In genomic region chr10:45418859-45419672, GRCh38 we compare ENCODE assay signal across 8 cellular contexts. TPM values are rescaled to one million over a fixed set of nuclear protein-coding genes. Genes with fewer than 3 reads are reported as not detected.
DNase-seq lines count a peak whose midpoint lies in the region; ATAC-seq, FAIRE-seq and TF ChIP-seq lines count a peak whose summit lies in the region.

No MANE protein-coding gene starts in this region.

- 1% methylated on average over 60 of the region's 60 CpGs for WGBS in HUES64

- DNase-seq in COLO668 (lab: John Stamatoyannopoulos, UW; ENCODE audit: unreplicated experiment) (peak; percentile 65), erythroblast (lab: John Stamatoyannopoulos, UW) (peak; percentile 74 to 78), urothelium cell line (ENCODE audit: low spot score) (no peak)
- peak; percentile 59 for DNase-seq in activated CD8-positive, alpha-beta memory T cell treated with anti-CD3 and anti-CD28 coated beads, Interleukin-2, amount 50 U/mL, for 4 hours
- peak; percentile 70 for DNase-seq in stimulated activated naive CD8-positive, alpha-beta T cell treated with anti-CD3 and anti-CD28 coated beads, Interleukin-15, Interleukin-2, amounts not matched to agents 100 U/mL and 50 U/mL, for 24 hours

- H3K27me3 ChIP-seq in HUES64 (ENCODE audit: insufficient read depth, low read length) (peaks cover 9% of the 10 kb centered on the region), mucosa of rectum (ENCODE audit: control insufficient read depth in 2 of 2, insufficient read depth in 2 of 2, low read length in 2 of 2) (no peaks in the 10 kb centered on the region)

- H3K4me1 ChIP-seq in HUES64 (ENCODE audit: insufficient read depth, low read length) (peaks cover 11% of the 10 kb centered on the region), mucosa of rectum (ENCODE audit: control insufficient read depth in 2 of 2, insufficient read depth in 2 of 2, low read length in 2 of 2) (peaks cover 13 to 20% of the 10 kb centered on the region in 2 donors)

- no peaks in the 10 kb centered on the region for H3K36me3 ChIP-seq in HUES64 (ENCODE audit: insufficient read depth, low read length)
- H3K36me3 ChIP-seq in mucosa of rectum (ENCODE audit: control insufficient read depth in 2 of 2, insufficient read depth in 2 of 2, low read length in 2 of 2), result no peaks in the 10 kb centered on the region

- H3K4me3 ChIP-seq in HUES64 (ENCODE audit: low read length) (peak overlapping the region; percentile 68), mucosa of rectum (ENCODE audit: low read length in 2 of 2) (peak overlapping the region; percentile 63 to 70)

- H3K9me3 ChIP-seq in HUES64 (ENCODE audit: insufficient read depth, low read depth, low read length), result no peaks in the 10 kb centered on the region
- no peaks in the 10 kb centered on the region for H3K9me3 ChIP-seq in mucosa of rectum (ENCODE audit: control insufficient read depth in 2 of 2, low read length in 2 of 2)

- ATAC-seq in GM19463 (IDR thresholded peaks at IDR 0.05; ENCODE audit: unreplicated experiment), result peak; percentile 63
- peak; percentile 78 for ATAC-seq in stimulated activated naive CD8-positive, alpha-beta T cell treated with anti-CD3 and anti-CD28 coated beads, Interleukin-15, Interleukin-2, amounts not matched to agents 100 U/mL and 50 U/mL, for 24 hours

- no peak for FAIRE-seq in urothelium cell line (lab: Jason Lieb, UNC)

- H3K27ac ChIP-seq in HUES64 (ENCODE audit: low read depth, low read length), result peak overlapping the region; percentile 56
- peak overlapping the region; percentile 65 to 84 for H3K27ac ChIP-seq in mucosa of rectum (ENCODE audit: low read depth in 2 of 2, low read length in 2 of 2)

- TF ChIP-seq POLR2A in erythroblast (IDR thresholded peaks at IDR 0.05; ENCODE audit: low read length), result peak; percentile 90

- H3K9ac ChIP-seq in HUES64 (ENCODE audit: low read depth, low read length) (peak overlapping the region; percentile 85), mucosa of rectum (ENCODE audit: low read depth in 1 of 2, low read length in 2 of 2) (peak overlapping the region; percentile 58 to 68)

RNA-seq across cellular contexts. Expression of gene ALOX5, which starts 45.0 kb away (rescaled TPM):
- 0.20 TPM for polyA plus RNA-seq in HUES64 (2013, experiment 1 of 2)
- polyA plus RNA-seq in HUES64 (2013, experiment 2 of 2), result 0.70 TPM
